Comparison of ENCODE assay signal across 1 cellular context in genomic region chr1:205211839-205212241, GRCh38.
TF ChIP-seq lines count a peak whose summit lies in the region.

No MANE protein-coding gene starts in this region.

TF ChIP-seq in GM23338, 12 proteins besides CTCF, POLR2A, EP300 and RAD21:
- TF ChIP-seq ZNF462 (CRISPR knock-in tag; IDR thresholded peaks at IDR 0.05) (no peak), JUNB (IDR thresholded peaks at IDR 0.05; ENCODE audit: unreplicated experiment) (no peak), POLR2AphosphoS5 (IDR thresholded peaks at IDR 0.05; ENCODE audit: low read depth) (no peak), STAT1 (IDR thresholded peaks at IDR 0.05; ENCODE audit: unreplicated experiment) (no peak), ZNF331 (CRISPR knock-in tag; IDR thresholded peaks at IDR 0.05; ENCODE audit: low read depth) (no peak), EZH2 (IDR thresholded peaks at IDR 0.05; ENCODE audit: low read depth, unreplicated experiment) (no peak), EZH2phosphoT487 (IDR thresholded peaks at IDR 0.05; ENCODE audit: unreplicated experiment) (no peak), REST (IDR thresholded peaks at IDR 0.05; ENCODE audit: unreplicated experiment) (no peak), ETS1 (IDR thresholded peaks at IDR 0.05) (no peak), CREB1 (CRISPR knock-in tag; IDR thresholded peaks at IDR 0.05; ENCODE audit: low read depth) (no peak), ZNF114 (CRISPR knock-in tag; IDR thresholded peaks at IDR 0.05) (no peak), NANOG (IDR thresholded peaks at IDR 0.05; ENCODE audit: borderline replicate concordance) (no peak)
